In genomic region chr6:90442366-90442765, GRCh38 we compare ENCODE assay signal across 23 cellular contexts.
"Had no signal": no experiment of that assay in that cellular context is flagged by ENCODE, and none has a peak within 500 bp of the region (broad histone marks: within the 10 kb centered on the region; RNA-seq: fewer than 3 reads in every experiment).

No MANE protein-coding gene starts in this region.

- H3K9me3 Mint-ChIP-seq: activated T-cell treated with anti-CD3 and anti-CD28 coated beads, Interleukin-2, amount 50 U/mL, for 4 hours; brain; memory B cell; natural killer cell had no signal

- H3K27ac ChIP-seq: esophagus squamous epithelium, skin epidermis had no signal

- FAIRE-seq: endothelial cell of umbilical vein, kidney had no signal

- ATAC-seq: activated CD4-positive, alpha-beta T cell treated with anti-CD3 and anti-CD28 coated beads for 36 hours; activated CD8-positive, alpha-beta T cell treated with anti-CD3 and anti-CD28 coated beads for 36 hours; activated T-cell treated with anti-CD3 and anti-CD28 coated beads, Interleukin-2, amount 50 U/mL, for 4 hours; left ventricle myocardium superior; natural killer cell; stimulated activated naive CD8-positive, alpha-beta T cell treated with anti-CD3 and anti-CD28 coated beads, Interleukin-15, Interleukin-2, amounts not matched to agents 100 U/mL and 50 U/mL, for 24 hours had no signal

- H3K27ac Mint-ChIP-seq: activated CD8-positive, alpha-beta T cell treated with anti-CD3 and anti-CD28 coated beads for 36 hours; brain; memory B cell; natural killer cell had no signal

- H3K4me3 Mint-ChIP-seq: activated CD4-positive, alpha-beta T cell treated with anti-CD3 and anti-CD28 coated beads for 36 hours; activated CD8-positive, alpha-beta T cell treated with anti-CD3 and anti-CD28 coated beads for 36 hours; activated naive CD4-positive, alpha-beta T cell treated with anti-CD3 and anti-CD28 coated beads, Interleukin-2, amount 50 U/mL, for 24 hours; activated T-cell treated with anti-CD3 and anti-CD28 coated beads, Interleukin-2, amount 50 U/mL, for 4 hours; brain; memory B cell; natural killer cell had no signal

- H3K4me3 ChIP-seq: esophagus squamous epithelium, skin epidermis had no signal

- H3K27me3 Mint-ChIP-seq: activated CD4-positive, alpha-beta T cell treated with anti-CD3 and anti-CD28 coated beads for 36 hours; activated CD8-positive, alpha-beta T cell treated with anti-CD3 and anti-CD28 coated beads for 36 hours had no signal

- H3K4me1 ChIP-seq: esophagus squamous epithelium had no signal

- DNase-seq: activated CD4-positive, alpha-beta T cell treated with anti-CD3 and anti-CD28 coated beads for 36 hours; activated CD8-positive, alpha-beta T cell treated with anti-CD3 and anti-CD28 coated beads for 36 hours; activated effector memory CD4-positive, alpha-beta T cell treated with anti-CD3 and anti-CD28 coated beads, Interleukin-2, amount 50 U/mL, for 16 hours; activated T-cell treated with anti-CD3 and anti-CD28 coated beads, Interleukin-2, amount 50 U/mL, for 4 hours; amygdala; central memory CD4-positive, alpha-beta T cell; cortex of kidney; effector CD4-positive, alpha-beta T cell; esophagus squamous epithelium; kidney; left ventricle myocardium superior; natural killer cell; nucleus accumbens; posterior cingulate gyrus; stimulated activated CD4-positive, alpha-beta T cell treated with anti-CD3 and anti-CD28 coated beads, Interleukin-15, amount 100 ng/mL, for 24 hours; stimulated activated CD4-positive, alpha-beta T cell treated with anti-CD3 and anti-CD28 coated beads, Interleukin-4, amount 100 ng/mL, for 24 hours; stimulated activated CD8-positive, alpha-beta memory T cell treated with anti-CD3 and anti-CD28 coated beads, Interleukin-4, amount 100 ng/mL, for 48 hours; stimulated activated naive CD8-positive, alpha-beta T cell treated with anti-CD3 and anti-CD28 coated beads, Interleukin-15, Interleukin-2, amounts not matched to agents 100 U/mL and 50 U/mL, for 24 hours had no signal

- H3K9me3 ChIP-seq: esophagus squamous epithelium had no signal

- H3K36me3 Mint-ChIP-seq: brain, memory B cell, natural killer cell had no signal

- H3K36me3 ChIP-seq: esophagus squamous epithelium had no signal
